ENCODE assay signal across 10 cellular contexts in genomic region chr1:59007820-59008598, GRCh38.
DNase-seq lines count a peak whose midpoint lies in the region; ATAC-seq, FAIRE-seq and TF ChIP-seq lines count a peak whose summit lies in the region.
"Had no signal": no experiment of that assay in that cellular context is flagged by ENCODE, and none has a peak within 500 bp of the region (broad histone marks: within the 10 kb centered on the region; RNA-seq: fewer than 3 reads in every experiment).

No MANE protein-coding gene starts in this region.

- H3K4me3 ChIP-seq in skeletal muscle tissue (ENCODE audit: low read length in 3 of 3), result no peak overlapping the region
- H3K4me3 ChIP-seq: skin epidermis had no signal

- no peaks in the 10 kb centered on the region for H3K9me3 ChIP-seq in skeletal muscle tissue (ENCODE audit: control insufficient read depth in 3 of 3, low read length in 3 of 3)

- peaks cover 6% of the 10 kb centered on the region for H3K27me3 Mint-ChIP-seq in activated naive CD8-positive, alpha-beta T cell treated with anti-CD3 and anti-CD28 coated beads for 36 hours

- FAIRE-seq in GM19239 (lab: Jason Lieb, UNC), result peak; percentile 96
- FAIRE-seq: bronchial epithelial cell had no signal

- H3K36me3 ChIP-seq in skeletal muscle tissue (ENCODE audit: control insufficient read depth in 3 of 3, insufficient read depth in 3 of 3, low read length in 3 of 3), result no peaks in the 10 kb centered on the region

- peaks cover 14 to 21% (median 19%) of the 10 kb centered on the region in 3 donors for H3K4me1 ChIP-seq in skeletal muscle tissue (ENCODE audit: control insufficient read depth in 3 of 3, insufficient read depth in 3 of 3, low read length in 3 of 3)

- peak; percentile 56 for ATAC-seq in HG02981 (IDR thresholded peaks at IDR 0.05; ENCODE audit: unreplicated experiment)

- peak overlapping the region; percentile 76 for H3K27ac Mint-ChIP-seq in activated naive CD8-positive, alpha-beta T cell treated with anti-CD3 and anti-CD28 coated beads for 36 hours

- H3K27ac ChIP-seq in skeletal muscle tissue (ENCODE audit: low read depth, low read length), result peak overlapping the region; percentile 64

- H3K9me3 Mint-ChIP-seq in activated naive CD8-positive, alpha-beta T cell treated with anti-CD3 and anti-CD28 coated beads for 36 hours, result no peaks in the 10 kb centered on the region

- no peak for DNase-seq in GM19239 (ENCODE audit: insufficient read length, low spot score)
- DNase-seq in activated naive CD8-positive, alpha-beta T cell treated with anti-CD3 and anti-CD28 coated beads for 36 hours, result peak; percentile 61
- DNase-seq in NCI-H1436 treated with DMSO at 0.1 percent for 48 hours (lab: John Stamatoyannopoulos, UW), result no peak
- DNase-seq in GM13977 (ENCODE audit: low spot score), result no peak
- no peak for DNase-seq in SHP77 treated with DMSO at 0.1 percent for 48 hours (lab: John Stamatoyannopoulos, UW)
- no peak for DNase-seq in NCI-H1417 (lab: John Stamatoyannopoulos, UW)

- H3K27me3 ChIP-seq in skeletal muscle tissue (ENCODE audit: control insufficient read depth in 3 of 3, insufficient read depth in 3 of 3, low read length in 3 of 3), result no peaks in the 10 kb centered on the region

- in situ Hi-C loops in GM13977 (cut with MboI; ENCODE audit: low pct_unique_long_range_greater_than_20kb, low sequenced_read_pairs, unreplicated experiment), result loop anchor here (25.0 kb wide), 1 partner anchor 196 kb away; no protein-coding TSS in a partner anchor

- no peak for TF ChIP-seq CTCF in GM13977 (IDR thresholded peaks at IDR 0.05; ENCODE audit: extremely low read depth, insufficient read depth, missing control alignments)

- no peak overlapping the region for H3K4me3 Mint-ChIP-seq in activated naive CD8-positive, alpha-beta T cell treated with anti-CD3 and anti-CD28 coated beads for 36 hours

- no peaks in the 10 kb centered on the region for H3K36me3 Mint-ChIP-seq in activated naive CD8-positive, alpha-beta T cell treated with anti-CD3 and anti-CD28 coated beads for 36 hours

- peaks cover 47% of the 10 kb centered on the region for H3K4me1 Mint-ChIP-seq in activated naive CD8-positive, alpha-beta T cell treated with anti-CD3 and anti-CD28 coated beads for 36 hours

- peak overlapping the region in 1 of 3 donors; percentile 11 for H3K9ac ChIP-seq in skeletal muscle tissue (ENCODE audit: low read depth in 1 of 3, low read length in 3 of 3)
